In genomic region chr3:107589454-107589853, GRCh38 we compare ENCODE assay signal across 15 cellular contexts.
A peak's percentile ranks its signal among the peaks of the same experiment; 100 is the strongest.
DNase-seq lines count a peak whose midpoint lies in the region; ATAC-seq and FAIRE-seq lines count a peak whose summit lies in the region.
"Had no signal": no experiment of that assay in that cellular context is flagged by ENCODE, and none has a peak within 500 bp of the region (broad histone marks: within the 10 kb centered on the region; RNA-seq: fewer than 3 reads in every experiment).

No MANE protein-coding gene starts in this region.

- peak; percentile 43 for FAIRE-seq in islet of Langerhans (lab: Jason Lieb, UNC)
- FAIRE-seq: A549, H1 had no signal

- POLR2A ChIA-PET in activated CD4-positive, alpha-beta memory T cell treated with anti-CD3 and anti-CD28 coated beads for 36 hours (lab: Charles Lee) = no interaction called here
- POLR2A ChIA-PET in activated CD4-positive, alpha-beta memory T cell treated with anti-CD3 and anti-CD28 coated beads, Interleukin-2, amount 10 ng/mL, durations not matched to agents 7 days and 5 days (lab: Charles Lee) = interaction anchor here (1.2 kb wide), 1 partner anchor 8 kb away, joined by 4 read pairs; no protein-coding TSS in a partner anchor

- no peaks in the 10 kb centered on the region for H3K27me3 Mint-ChIP-seq in activated CD4-positive, alpha-beta memory T cell treated with anti-CD3 and anti-CD28 coated beads for 36 hours
- H3K27me3 Mint-ChIP-seq in activated CD4-positive, alpha-beta memory T cell treated with anti-CD3 and anti-CD28 coated beads, Interleukin-2, amount 10 ng/mL, durations not matched to agents 7 days and 5 days = no peaks in the 10 kb centered on the region
- H3K27me3 Mint-ChIP-seq: brain had no signal

- intact Hi-C loops in activated CD4-positive, alpha-beta memory T cell treated with anti-CD3 and anti-CD28 coated beads for 36 hours (cut with micrococcal nuclease) = no loop called here

- H3K4me3 Mint-ChIP-seq in activated CD4-positive, alpha-beta memory T cell treated with anti-CD3 and anti-CD28 coated beads for 36 hours = no peak overlapping the region
- H3K4me3 Mint-ChIP-seq in activated CD4-positive, alpha-beta memory T cell treated with anti-CD3 and anti-CD28 coated beads, Interleukin-2, amount 10 ng/mL, durations not matched to agents 7 days and 5 days = no peak overlapping the region
- H3K4me3 Mint-ChIP-seq: brain, nephron progenitor cell had no signal

- CTCF ChIA-PET in activated CD4-positive, alpha-beta memory T cell treated with anti-CD3 and anti-CD28 coated beads for 36 hours (lab: Charles Lee) = no interaction called here
- CTCF ChIA-PET in activated CD4-positive, alpha-beta memory T cell treated with anti-CD3 and anti-CD28 coated beads, Interleukin-2, amount 10 ng/mL, durations not matched to agents 7 days and 5 days (lab: Charles Lee) = no interaction called here

- ATAC-seq in GM21515 (IDR thresholded peaks at IDR 0.05; ENCODE audit: unreplicated experiment) (peak; percentile 59), HG03135 (IDR thresholded peaks at IDR 0.05; ENCODE audit: unreplicated experiment) (peak; percentile 66)
- ATAC-seq: A549 had no signal

- H3K27ac Mint-ChIP-seq in activated CD4-positive, alpha-beta memory T cell treated with anti-CD3 and anti-CD28 coated beads for 36 hours = peak overlapping the region; percentile 69
- no peak overlapping the region for H3K27ac Mint-ChIP-seq in activated CD4-positive, alpha-beta memory T cell treated with anti-CD3 and anti-CD28 coated beads, Interleukin-2, amount 10 ng/mL, durations not matched to agents 7 days and 5 days
- H3K27ac Mint-ChIP-seq: brain, nephron progenitor cell had no signal

- DNase-seq in activated CD4-positive, alpha-beta memory T cell treated with anti-CD3 and anti-CD28 coated beads for 36 hours = no peak
- DNase-seq in activated CD4-positive, alpha-beta memory T cell treated with anti-CD3 and anti-CD28 coated beads, Interleukin-2, amount 10 ng/mL, durations not matched to agents 7 days and 5 days = no peak
- DNase-seq in SKM-1 (lab: John Stamatoyannopoulos, UW; ENCODE audit: unreplicated experiment) (no peak), C1 segment of cervical spinal cord (lab: John Stamatoyannopoulos, UW) (no peak), NCI-H1417 treated with DMSO at 0.1 percent for 48 hours (lab: John Stamatoyannopoulos, UW) (no peak)
- DNase-seq: Calu3, MG63, NCI-H446, nephron progenitor cell had no signal

- peaks cover 36% of the 10 kb centered on the region for H3K4me1 Mint-ChIP-seq in activated CD4-positive, alpha-beta memory T cell treated with anti-CD3 and anti-CD28 coated beads for 36 hours (ENCODE audit: low read depth)
- H3K4me1 Mint-ChIP-seq in activated CD4-positive, alpha-beta memory T cell treated with anti-CD3 and anti-CD28 coated beads, Interleukin-2, amount 10 ng/mL, durations not matched to agents 7 days and 5 days = peaks cover 9% of the 10 kb centered on the region

- peaks cover under 1% of the 10 kb centered on the region for H3K36me3 Mint-ChIP-seq in activated CD4-positive, alpha-beta memory T cell treated with anti-CD3 and anti-CD28 coated beads for 36 hours
- H3K36me3 Mint-ChIP-seq in activated CD4-positive, alpha-beta memory T cell treated with anti-CD3 and anti-CD28 coated beads, Interleukin-2, amount 10 ng/mL, durations not matched to agents 7 days and 5 days (ENCODE audit: low read depth) = peaks cover 3% of the 10 kb centered on the region

- no peaks in the 10 kb centered on the region for H3K9me3 Mint-ChIP-seq in activated CD4-positive, alpha-beta memory T cell treated with anti-CD3 and anti-CD28 coated beads for 36 hours
- no peaks in the 10 kb centered on the region for H3K9me3 Mint-ChIP-seq in activated CD4-positive, alpha-beta memory T cell treated with anti-CD3 and anti-CD28 coated beads, Interleukin-2, amount 10 ng/mL, durations not matched to agents 7 days and 5 days
- H3K9me3 Mint-ChIP-seq: brain, nephron progenitor cell had no signal
